ENCODE assay signal across 8 cellular contexts in the genomic region with DNA sequence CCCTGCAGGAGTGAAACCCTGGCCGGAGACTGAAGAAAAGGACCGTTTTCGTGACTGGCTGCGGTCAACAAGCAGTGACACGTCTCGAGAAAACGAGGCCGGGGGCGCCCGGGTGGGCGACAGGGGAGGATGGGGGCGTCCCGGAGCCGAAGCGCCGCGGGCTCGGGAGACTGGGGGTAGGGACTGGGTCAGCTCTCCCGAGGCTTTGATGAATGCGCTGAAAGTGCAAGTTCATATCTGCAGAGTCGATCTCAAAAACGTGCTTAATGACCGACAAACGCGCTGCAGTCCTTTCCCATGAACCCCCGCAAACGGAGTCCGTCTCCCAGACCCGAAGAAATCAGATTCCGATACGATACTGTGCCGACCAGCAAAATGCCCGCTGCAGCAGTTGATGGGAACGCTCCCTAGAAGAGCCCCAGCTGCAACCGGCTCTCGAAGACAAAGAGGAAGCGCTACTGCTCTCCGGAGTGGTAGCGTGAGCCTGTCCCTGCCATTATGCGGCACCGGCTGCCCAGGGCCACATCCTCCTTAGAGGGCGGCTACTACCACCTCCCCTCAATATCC. TPM values are rescaled to one million over a fixed set of nuclear protein-coding genes. Genes with fewer than 3 reads are reported as not detected.
DNase-seq lines count a peak whose midpoint lies in the region; ATAC-seq and TF ChIP-seq lines count a peak whose summit lies in the region.

No MANE protein-coding gene starts in this region.

- no peaks in the 10 kb centered on the region for H3K9me3 ChIP-seq in liver (ENCODE audit: control insufficient read depth in 4 of 4, low read length in 3 of 4)

- no peaks in the 10 kb centered on the region for H3K27me3 ChIP-seq in liver (ENCODE audit: control insufficient read depth in 4 of 4, insufficient read depth in 4 of 4, low read length in 3 of 4)

- H3K4me1 Mint-ChIP-seq in dendritic cell treated with granulocyte-macrophage colony-stimulating factor and Interleukin-4, amounts not matched to agents 40 ng/mL and 50 ng/mL, for 4 days (ENCODE audit: low read depth) = peaks cover 20% of the 10 kb centered on the region

- H3K4me1 ChIP-seq in liver (ENCODE audit: control insufficient read depth in 4 of 4, insufficient read depth in 4 of 4, low read length in 3 of 4) = peaks cover 0 to 4% (median 1%) of the 10 kb centered on the region in 4 donors

- peak overlapping the region; percentile 83 for H3K4me3 Mint-ChIP-seq in dendritic cell treated with granulocyte-macrophage colony-stimulating factor and Interleukin-4, amounts not matched to agents 40 ng/mL and 50 ng/mL, for 4 days

- peak overlapping the region; percentile 76 for H3K4me3 ChIP-seq in GM12875 (ENCODE audit: low read depth, low read length)
- H3K4me3 ChIP-seq in WI38 (ENCODE audit: low read depth, low read length) = peak overlapping the region; percentile 69
- peak overlapping the region; percentile 44 to 83 (median 76) for H3K4me3 ChIP-seq in liver (ENCODE audit: low read depth in 1 of 3, low read length in 3 of 3)

- TF ChIP-seq CTCF in GM12875 (IDR thresholded peaks at IDR 0.05; ENCODE audit: borderline replicate concordance, insufficient read depth, low read depth, low read length) (no peak), WI38 (IDR thresholded peaks at IDR 0.05; ENCODE audit: low read depth, low read length) (no peak), liver (IDR thresholded peaks at IDR 0.05; ENCODE audit: low read depth, low read length, missing input control) (no peak)

- under 1% methylated on average over 42 of the region's 42 CpGs for WGBS in liver

- peak overlapping the region in 1 of 2 donors; percentile 11 for H3K27ac ChIP-seq in liver (ENCODE audit: low read depth in 1 of 2, low read length in 2 of 2)

- intact Hi-C loops in dendritic cell treated with granulocyte-macrophage colony-stimulating factor and Interleukin-4, amounts not matched to agents 40 ng/mL and 50 ng/mL, for 4 days (cut with micrococcal nuclease) = loop anchor here (2.0 to 10.0 kb wide), 3 partner anchors 84 to 498 kb away; a partner anchor contains a TSS

- peaks cover 6% of the 10 kb centered on the region for H3K36me3 Mint-ChIP-seq in dendritic cell treated with granulocyte-macrophage colony-stimulating factor and Interleukin-4, amounts not matched to agents 40 ng/mL and 50 ng/mL, for 4 days (ENCODE audit: low read depth)

- H3K27me3 Mint-ChIP-seq in dendritic cell treated with granulocyte-macrophage colony-stimulating factor and Interleukin-4, amounts not matched to agents 40 ng/mL and 50 ng/mL, for 4 days = peaks cover 3% of the 10 kb centered on the region

- no peaks in the 10 kb centered on the region for H3K36me3 ChIP-seq in liver (ENCODE audit: control insufficient read depth in 4 of 4, insufficient read depth in 3 of 4, low read depth in 1 of 4, low read length in 3 of 4)

- peak overlapping the region; percentile 92 for H3K27ac Mint-ChIP-seq in dendritic cell treated with granulocyte-macrophage colony-stimulating factor and Interleukin-4, amounts not matched to agents 40 ng/mL and 50 ng/mL, for 4 days

- peak; percentile 29 for ATAC-seq in HG02610 (IDR thresholded peaks at IDR 0.05; ENCODE audit: unreplicated experiment)

- TF ChIP-seq RAD21 in liver (IDR thresholded peaks at IDR 0.05) = peak in 1 of 2 donors; percentile 18

- DNase-seq in NCI-H146 treated with DMSO at 0.1 percent for 48 hours (lab: John Stamatoyannopoulos, UW; ENCODE audit: unreplicated experiment) = peak; percentile 28
- peak; percentile 1 to 15 for DNase-seq in stimulated activated CD4-positive, alpha-beta T cell treated with anti-CD3 and anti-CD28 coated beads, Interleukin-4, amount 100 ng/mL, for 4 hours
- no peak for DNase-seq in KG1 (lab: John Stamatoyannopoulos, UW)

- peak overlapping the region in 1 of 2 donors; percentile 1 for H3K9ac ChIP-seq in liver (ENCODE audit: low read depth in 1 of 2, low read length in 2 of 2)

- no peaks in the 10 kb centered on the region for H3K9me3 Mint-ChIP-seq in dendritic cell treated with granulocyte-macrophage colony-stimulating factor and Interleukin-4, amounts not matched to agents 40 ng/mL and 50 ng/mL, for 4 days

TF ChIP-seq in liver, 16 proteins besides CTCF, POLR2A, EP300 and RAD21:
- TF ChIP-seq SP1 (IDR thresholded peaks at IDR 0.05) (no peak), YY1 (IDR thresholded peaks at IDR 0.05) (peak; percentile 60), HNF4A (conservative IDR thresholded peaks at IDR 0.05) (no peak), HNF4G (IDR thresholded peaks at IDR 0.05) (no peak)
- TF ChIP-seq, protein P1, sequence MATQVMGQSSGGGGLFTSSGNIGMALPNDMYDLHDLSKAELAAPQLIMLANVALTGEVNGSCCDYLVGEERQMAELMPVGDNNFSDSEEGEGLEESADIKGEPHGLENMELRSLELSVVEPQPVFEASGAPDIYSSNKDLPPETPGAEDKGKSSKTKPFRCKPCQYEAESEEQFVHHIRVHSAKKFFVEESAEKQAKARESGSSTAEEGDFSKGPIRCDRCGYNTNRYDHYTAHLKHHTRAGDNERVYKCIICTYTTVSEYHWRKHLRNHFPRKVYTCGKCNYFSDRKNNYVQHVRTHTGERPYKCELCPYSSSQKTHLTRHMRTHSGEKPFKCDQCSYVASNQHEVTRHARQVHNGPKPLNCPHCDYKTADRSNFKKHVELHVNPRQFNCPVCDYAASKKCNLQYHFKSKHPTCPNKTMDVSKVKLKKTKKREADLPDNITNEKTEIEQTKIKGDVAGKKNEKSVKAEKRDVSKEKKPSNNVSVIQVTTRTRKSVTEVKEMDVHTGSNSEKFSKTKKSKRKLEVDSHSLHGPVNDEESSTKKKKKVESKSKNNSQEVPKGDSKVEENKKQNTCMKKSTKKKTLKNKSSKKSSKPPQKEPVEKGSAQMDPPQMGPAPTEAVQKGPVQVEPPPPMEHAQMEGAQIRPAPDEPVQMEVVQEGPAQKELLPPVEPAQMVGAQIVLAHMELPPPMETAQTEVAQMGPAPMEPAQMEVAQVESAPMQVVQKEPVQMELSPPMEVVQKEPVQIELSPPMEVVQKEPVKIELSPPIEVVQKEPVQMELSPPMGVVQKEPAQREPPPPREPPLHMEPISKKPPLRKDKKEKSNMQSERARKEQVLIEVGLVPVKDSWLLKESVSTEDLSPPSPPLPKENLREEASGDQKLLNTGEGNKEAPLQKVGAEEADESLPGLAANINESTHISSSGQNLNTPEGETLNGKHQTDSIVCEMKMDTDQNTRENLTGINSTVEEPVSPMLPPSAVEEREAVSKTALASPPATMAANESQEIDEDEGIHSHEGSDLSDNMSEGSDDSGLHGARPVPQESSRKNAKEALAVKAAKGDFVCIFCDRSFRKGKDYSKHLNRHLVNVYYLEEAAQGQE (IDR thresholded peaks at IDR 0.05) = no peak

RNA-seq across cellular contexts. Expression of a gene that starts 0.8 kb away (rescaled TPM):
- total RNA-seq in liver = 10 to 100 TPM in 1 of 2 donors, 1 to 10 TPM in 1; 9.7 to 39.8 TPM
- polyA plus RNA-seq in liver = 10 to 100 TPM in 1 of 2 donors, 1 to 10 TPM in 1; 9.7 to 37.9 TPM
